Comparison of ENCODE assay signal across 8 cellular contexts in genomic region chrX:119753639-119754257, GRCh38. TPM values are rescaled to one million over a fixed set of nuclear protein-coding genes. Genes with fewer than 3 reads are reported as not detected.
DNase-seq lines count a peak whose midpoint lies in the region; ATAC-seq and TF ChIP-seq lines count a peak whose summit lies in the region.

No MANE protein-coding gene starts in this region.

- no peak overlapping the region for H2BK5ac ChIP-seq in mesenchymal stem cell (ENCODE audit: low read depth, low read length, poor library complexity, severe bottlenecking)

- no peak overlapping the region for H2BK12ac ChIP-seq in mesenchymal stem cell (ENCODE audit: low read length in 2 of 2)

- no peak overlapping the region for H3K4me3 ChIP-seq in SK-N-SH (ENCODE audit: low read depth in 2 of 2, low read length in 1 of 2)
- no peak overlapping the region for H3K4me3 ChIP-seq in mesenchymal stem cell (ENCODE audit: insufficient read depth in 1 of 2, low read depth in 1 of 2, low read length in 2 of 2)

- H4K20me1 ChIP-seq in SK-N-SH (ENCODE audit: insufficient read depth) = no peaks in the 10 kb centered on the region

- H3K79me1 ChIP-seq in mesenchymal stem cell (replicated peaks; ENCODE audit: low read length, poor library complexity, severe bottlenecking) = no peaks in the 10 kb centered on the region

- peaks cover 21% of the 10 kb centered on the region for H3K27me3 ChIP-seq in SK-N-SH (ENCODE audit: insufficient read depth)
- H3K27me3 ChIP-seq in mesenchymal stem cell (ENCODE audit: control insufficient read depth in 1 of 2, insufficient read depth in 1 of 2, low read length in 2 of 2) = peaks cover 0 to 20% of the 10 kb centered on the region in 2 experiments

- no peak overlapping the region for H3K23ac ChIP-seq in mesenchymal stem cell (ENCODE audit: low read length in 2 of 2)

- no peak overlapping the region for H4K8ac ChIP-seq in mesenchymal stem cell (ENCODE audit: low read length)

- no peak overlapping the region for H3K4me2 ChIP-seq in SK-N-SH
- H3K4me2 ChIP-seq in mesenchymal stem cell (ENCODE audit: low read length, poor library complexity, severe bottlenecking) = no peak overlapping the region

- H3K14ac ChIP-seq in mesenchymal stem cell (ENCODE audit: low read length in 2 of 2) = no peak overlapping the region

- peak; percentile 67 for TF ChIP-seq RAD21 in SK-N-SH (IDR thresholded peaks at IDR 0.05; ENCODE audit: low read length)

- H2AFZ ChIP-seq in SK-N-SH (ENCODE audit: low read depth) (no peak overlapping the region), mesenchymal stem cell (ENCODE audit: low read depth, low read length) (no peak overlapping the region)

- no peaks in the 10 kb centered on the region for H3K9me2 ChIP-seq in SK-N-SH

- H3K36me3 ChIP-seq in SK-N-SH (replicated peaks in 1 of 2; ENCODE audit: control insufficient read depth in 1 of 2, insufficient read depth in 2 of 2, low read length in 1 of 2) = no peaks in the 10 kb centered on the region
- no peaks in the 10 kb centered on the region for H3K36me3 ChIP-seq in mesenchymal stem cell (ENCODE audit: control insufficient read depth in 1 of 2, insufficient read depth in 2 of 2, low read depth in 1 of 2, low read length in 2 of 2)

- H3F3A ChIP-seq in SK-N-SH (replicated peaks; ENCODE audit: insufficient read depth) = no peaks in the 10 kb centered on the region

- H3K79me2 ChIP-seq in SK-N-SH (ENCODE audit: insufficient read depth) = no peaks in the 10 kb centered on the region

- no peak overlapping the region for H3K27ac ChIP-seq in SK-N-SH (ENCODE audit: low read depth in 2 of 2, low read length in 1 of 2)
- no peak overlapping the region for H3K27ac ChIP-seq in mesenchymal stem cell (ENCODE audit: low read length, poor library complexity, severe bottlenecking)

- H2AK5ac ChIP-seq in mesenchymal stem cell (ENCODE audit: low read length, severe bottlenecking) = no peak overlapping the region

- no peak overlapping the region for H4K91ac ChIP-seq in mesenchymal stem cell (ENCODE audit: low read length)

- H3K18ac ChIP-seq in mesenchymal stem cell (ENCODE audit: low read depth in 1 of 2, low read length in 2 of 2) = no peak overlapping the region

- no peak for TF ChIP-seq EP300 in SK-N-SH (IDR thresholded peaks at IDR 0.05; ENCODE audit: borderline replicate concordance in 1 of 2, low read depth in 1 of 2, low read length in 1 of 2)

- H3K9me3 ChIP-seq in SK-N-SH (no peaks in the 10 kb centered on the region), mesenchymal stem cell (ENCODE audit: control insufficient read depth, low read length) (no peaks in the 10 kb centered on the region)

- DNase-seq in EL (peak; percentile 56), LHCN-M2 (ENCODE audit: low read depth) (peak; percentile 48), SK-N-SH (peak; percentile 57), astrocyte of the hippocampus (ENCODE audit: low read depth, low spot score) (peak; percentile 45), mesenchymal stem cell (peak; percentile 50), cortex of kidney (lab: John Stamatoyannopoulos, UW) (no peak)

- WGBS in SK-N-SH (ENCODE audit: low lambda C conversion rate) = 38% methylated on average over 8 of the region's 8 CpGs
- 86% methylated on average over 4 of the region's 8 CpGs for WGBS in mesenchymal stem cell

- H3K9ac ChIP-seq in SK-N-SH (no peak overlapping the region), mesenchymal stem cell (ENCODE audit: low read length) (no peak overlapping the region)

- no peak overlapping the region for H2BK15ac ChIP-seq in mesenchymal stem cell (ENCODE audit: low read depth, poor library complexity, severe bottlenecking)

- CTCF ChIA-PET in SK-N-SH (lab: Yijun Ruan, JAX) = interaction anchor here (0.7 to 2.9 kb wide), 19 partner anchors 8 to 272 kb away, joined by 3 to 12 read pairs (median 3); no protein-coding TSS in a partner anchor

- no peak overlapping the region for H2BK120ac ChIP-seq in mesenchymal stem cell (ENCODE audit: low read depth, low read length)

- no peaks in the 10 kb centered on the region for H3K4me1 ChIP-seq in SK-N-SH (ENCODE audit: control insufficient read depth in 1 of 2, insufficient read depth in 2 of 2, low read depth in 1 of 2, low read length in 1 of 2)
- H3K4me1 ChIP-seq in mesenchymal stem cell (ENCODE audit: control insufficient read depth, insufficient read depth, low read depth, low read length) = peaks cover 3% of the 10 kb centered on the region

- TF ChIP-seq CTCF in SK-N-SH (IDR thresholded peaks at IDR 0.05) = peak; percentile 65

- POLR2A ChIA-PET in SK-N-SH (lab: Yijun Ruan, JAX) = no interaction called here

- no peak for ATAC-seq in GM19035 (IDR thresholded peaks at IDR 0.05; ENCODE audit: unreplicated experiment)
- ATAC-seq in HG03571 (IDR thresholded peaks at IDR 0.05; ENCODE audit: unreplicated experiment) = no peak

- H3K4ac ChIP-seq in mesenchymal stem cell (ENCODE audit: low read depth in 1 of 2, low read length in 2 of 2) = no peak overlapping the region

TF ChIP-seq in SK-N-SH, 30 proteins besides CTCF, POLR2A, EP300 and RAD21:
- TF ChIP-seq ZBTB33 (IDR thresholded peaks at IDR 0.05; ENCODE audit: borderline replicate concordance, low read depth) = no peak
- peak; percentile 45 for TF ChIP-seq SMC3 (IDR thresholded peaks at IDR 0.05; ENCODE audit: low read depth, low read length)
- no peak for TF ChIP-seq RXRA (IDR thresholded peaks at IDR 0.05; ENCODE audit: borderline replicate concordance, low read depth)
- TF ChIP-seq RFX5 (IDR thresholded peaks at IDR 0.05; ENCODE audit: low read length) = no peak
- no peak for TF ChIP-seq RCOR1 (IDR thresholded peaks at IDR 0.05; ENCODE audit: low read length)
- TF ChIP-seq MAX (IDR thresholded peaks at IDR 0.05; ENCODE audit: low read depth) = no peak

RNA-seq across cellular contexts. Expression of gene SOWAHD, which starts 4.6 kb away (rescaled TPM):
- total RNA-seq in LHCN-M2 (2014; rRNA removed) = 0.51 and 0.69 TPM in 2 replicates
- polyA plus RNA-seq in LHCN-M2 (2012) = 0.86 TPM
- 0.20 and 0.32 TPM in 2 replicates for polyA plus RNA-seq in SK-N-SH (2012; rRNA removed)
- polyA plus RNA-seq in SK-N-SH (2012; cell fraction: cytosol; rRNA removed) = 0.13 and 0.18 TPM in 2 replicates
- polyA plus RNA-seq in SK-N-SH (2012; cell fraction: nucleus; rRNA removed) = 0.16 and 0.24 TPM in 2 replicates
- polyA plus RNA-seq in mesenchymal stem cell (2013, experiment 1 of 2) = 0.35 TPM
- polyA plus RNA-seq in mesenchymal stem cell (2013, experiment 2 of 2) = 0.29 TPM

RNA-seq across cellular contexts. Expression of gene RPL39, which starts 37.7 kb away (rescaled TPM):
- total RNA-seq in LHCN-M2 (2014; rRNA removed) = 3,089 and 6,376 TPM in 2 replicates
- 3,363 TPM for polyA plus RNA-seq in LHCN-M2 (2012)
- polyA plus RNA-seq in SK-N-SH (2012; rRNA removed) = 4,443 and 5,368 TPM in 2 replicates
- 7,639 and 8,806 TPM in 2 replicates for polyA plus RNA-seq in SK-N-SH (2012; cell fraction: cytosol; rRNA removed)
- 475 and 761 TPM in 2 replicates for polyA plus RNA-seq in SK-N-SH (2012; cell fraction: nucleus; rRNA removed)
- polyA plus RNA-seq in mesenchymal stem cell (2013, experiment 1 of 2) = 6,089 TPM
- 6,065 TPM for polyA plus RNA-seq in mesenchymal stem cell (2013, experiment 2 of 2)
